1 cellular context compared by ENCODE assay signal in genomic region chr15:40754883-40755815, GRCh38.
TF ChIP-seq lines count a peak whose summit lies in the region.

RMDN3 (minus strand) TSS chr15:40755254; CDS start chr15:40754783, 471 bp downstream.

TF ChIP-seq in SK-N-SH, 30 proteins besides CTCF, POLR2A, EP300 and RAD21 (continued from another document):
- TF ChIP-seq, protein P1, sequence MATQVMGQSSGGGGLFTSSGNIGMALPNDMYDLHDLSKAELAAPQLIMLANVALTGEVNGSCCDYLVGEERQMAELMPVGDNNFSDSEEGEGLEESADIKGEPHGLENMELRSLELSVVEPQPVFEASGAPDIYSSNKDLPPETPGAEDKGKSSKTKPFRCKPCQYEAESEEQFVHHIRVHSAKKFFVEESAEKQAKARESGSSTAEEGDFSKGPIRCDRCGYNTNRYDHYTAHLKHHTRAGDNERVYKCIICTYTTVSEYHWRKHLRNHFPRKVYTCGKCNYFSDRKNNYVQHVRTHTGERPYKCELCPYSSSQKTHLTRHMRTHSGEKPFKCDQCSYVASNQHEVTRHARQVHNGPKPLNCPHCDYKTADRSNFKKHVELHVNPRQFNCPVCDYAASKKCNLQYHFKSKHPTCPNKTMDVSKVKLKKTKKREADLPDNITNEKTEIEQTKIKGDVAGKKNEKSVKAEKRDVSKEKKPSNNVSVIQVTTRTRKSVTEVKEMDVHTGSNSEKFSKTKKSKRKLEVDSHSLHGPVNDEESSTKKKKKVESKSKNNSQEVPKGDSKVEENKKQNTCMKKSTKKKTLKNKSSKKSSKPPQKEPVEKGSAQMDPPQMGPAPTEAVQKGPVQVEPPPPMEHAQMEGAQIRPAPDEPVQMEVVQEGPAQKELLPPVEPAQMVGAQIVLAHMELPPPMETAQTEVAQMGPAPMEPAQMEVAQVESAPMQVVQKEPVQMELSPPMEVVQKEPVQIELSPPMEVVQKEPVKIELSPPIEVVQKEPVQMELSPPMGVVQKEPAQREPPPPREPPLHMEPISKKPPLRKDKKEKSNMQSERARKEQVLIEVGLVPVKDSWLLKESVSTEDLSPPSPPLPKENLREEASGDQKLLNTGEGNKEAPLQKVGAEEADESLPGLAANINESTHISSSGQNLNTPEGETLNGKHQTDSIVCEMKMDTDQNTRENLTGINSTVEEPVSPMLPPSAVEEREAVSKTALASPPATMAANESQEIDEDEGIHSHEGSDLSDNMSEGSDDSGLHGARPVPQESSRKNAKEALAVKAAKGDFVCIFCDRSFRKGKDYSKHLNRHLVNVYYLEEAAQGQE (IDR thresholded peaks at IDR 0.05; ENCODE audit: low read depth, low read length) = no peak
- TF ChIP-seq, protein P2, sequence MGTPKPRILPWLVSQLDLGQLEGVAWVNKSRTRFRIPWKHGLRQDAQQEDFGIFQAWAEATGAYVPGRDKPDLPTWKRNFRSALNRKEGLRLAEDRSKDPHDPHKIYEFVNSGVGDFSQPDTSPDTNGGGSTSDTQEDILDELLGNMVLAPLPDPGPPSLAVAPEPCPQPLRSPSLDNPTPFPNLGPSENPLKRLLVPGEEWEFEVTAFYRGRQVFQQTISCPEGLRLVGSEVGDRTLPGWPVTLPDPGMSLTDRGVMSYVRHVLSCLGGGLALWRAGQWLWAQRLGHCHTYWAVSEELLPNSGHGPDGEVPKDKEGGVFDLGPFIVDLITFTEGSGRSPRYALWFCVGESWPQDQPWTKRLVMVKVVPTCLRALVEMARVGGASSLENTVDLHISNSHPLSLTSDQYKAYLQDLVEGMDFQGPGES (IDR thresholded peaks at IDR 0.05; ENCODE audit: low read depth, low read length) = no peak
- TF ChIP-seq RXRA (IDR thresholded peaks at IDR 0.05; ENCODE audit: borderline replicate concordance, low read depth) (no peak), YY1 (IDR thresholded peaks at IDR 0.05; ENCODE audit: low read depth) (peak; percentile 81), MAX (IDR thresholded peaks at IDR 0.05; ENCODE audit: low read depth) (peak; percentile 86), POLR2AphosphoS5 (IDR thresholded peaks at IDR 0.05; ENCODE audit: low read depth, low read length) (peak; percentile 54; the same call in 1 of the 2 replicates), CHD2 (IDR thresholded peaks at IDR 0.05; ENCODE audit: low read length, partially characterized antibody) (no peak), GATA2 (CRISPR knock-in tag; IDR thresholded peaks at IDR 0.05) (no peak), TEAD4 (IDR thresholded peaks at IDR 0.05; ENCODE audit: borderline replicate concordance, insufficient read depth) (no peak), ELF1 (IDR thresholded peaks at IDR 0.05) (0 out of 2 replicates have a peak, but pooled peaks have one; percentile 17), MEF2A (IDR thresholded peaks at IDR 0.05; ENCODE audit: borderline replicate concordance, low read depth) (no peak), EZH2phosphoT487 (IDR thresholded peaks at IDR 0.05; ENCODE audit: borderline replicate concordance, low read depth) (no peak), NRF1 (IDR thresholded peaks at IDR 0.05; ENCODE audit: low read depth, low read length) (no peak), SMC3 (IDR thresholded peaks at IDR 0.05; ENCODE audit: low read depth, low read length) (no peak; the same call in 1 of the 2 replicates), NFIC (IDR thresholded peaks at IDR 0.05; ENCODE audit: borderline replicate concordance) (no peak), JUND (IDR thresholded peaks at IDR 0.05) (no peak), RFX5 (IDR thresholded peaks at IDR 0.05; ENCODE audit: low read length) (no peak)
- TF ChIP-seq, protein P3, sequence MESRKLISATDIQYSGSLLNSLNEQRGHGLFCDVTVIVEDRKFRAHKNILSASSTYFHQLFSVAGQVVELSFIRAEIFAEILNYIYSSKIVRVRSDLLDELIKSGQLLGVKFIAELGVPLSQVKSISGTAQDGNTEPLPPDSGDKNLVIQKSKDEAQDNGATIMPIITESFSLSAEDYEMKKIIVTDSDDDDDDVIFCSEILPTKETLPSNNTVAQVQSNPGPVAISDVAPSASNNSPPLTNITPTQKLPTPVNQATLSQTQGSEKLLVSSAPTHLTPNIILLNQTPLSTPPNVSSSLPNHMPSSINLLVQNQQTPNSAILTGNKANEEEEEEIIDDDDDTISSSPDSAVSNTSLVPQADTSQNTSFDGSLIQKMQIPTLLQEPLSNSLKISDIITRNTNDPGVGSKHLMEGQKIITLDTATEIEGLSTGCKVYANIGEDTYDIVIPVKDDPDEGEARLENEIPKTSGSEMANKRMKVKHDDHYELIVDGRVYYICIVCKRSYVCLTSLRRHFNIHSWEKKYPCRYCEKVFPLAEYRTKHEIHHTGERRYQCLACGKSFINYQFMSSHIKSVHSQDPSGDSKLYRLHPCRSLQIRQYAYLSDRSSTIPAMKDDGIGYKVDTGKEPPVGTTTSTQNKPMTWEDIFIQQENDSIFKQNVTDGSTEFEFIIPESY (IDR thresholded peaks at IDR 0.05; ENCODE audit: borderline replicate concordance, low read depth) = no peak
- TF ChIP-seq, protein P4, sequence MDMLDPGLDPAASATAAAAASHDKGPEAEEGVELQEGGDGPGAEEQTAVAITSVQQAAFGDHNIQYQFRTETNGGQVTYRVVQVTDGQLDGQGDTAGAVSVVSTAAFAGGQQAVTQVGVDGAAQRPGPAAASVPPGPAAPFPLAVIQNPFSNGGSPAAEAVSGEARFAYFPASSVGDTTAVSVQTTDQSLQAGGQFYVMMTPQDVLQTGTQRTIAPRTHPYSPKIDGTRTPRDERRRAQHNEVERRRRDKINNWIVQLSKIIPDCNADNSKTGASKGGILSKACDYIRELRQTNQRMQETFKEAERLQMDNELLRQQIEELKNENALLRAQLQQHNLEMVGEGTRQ (IDR thresholded peaks at IDR 0.05; ENCODE audit: borderline replicate concordance, low read depth, low read length) = no peak
